Comparison of ENCODE assay signal across 15 cellular contexts in the genomic region with DNA sequence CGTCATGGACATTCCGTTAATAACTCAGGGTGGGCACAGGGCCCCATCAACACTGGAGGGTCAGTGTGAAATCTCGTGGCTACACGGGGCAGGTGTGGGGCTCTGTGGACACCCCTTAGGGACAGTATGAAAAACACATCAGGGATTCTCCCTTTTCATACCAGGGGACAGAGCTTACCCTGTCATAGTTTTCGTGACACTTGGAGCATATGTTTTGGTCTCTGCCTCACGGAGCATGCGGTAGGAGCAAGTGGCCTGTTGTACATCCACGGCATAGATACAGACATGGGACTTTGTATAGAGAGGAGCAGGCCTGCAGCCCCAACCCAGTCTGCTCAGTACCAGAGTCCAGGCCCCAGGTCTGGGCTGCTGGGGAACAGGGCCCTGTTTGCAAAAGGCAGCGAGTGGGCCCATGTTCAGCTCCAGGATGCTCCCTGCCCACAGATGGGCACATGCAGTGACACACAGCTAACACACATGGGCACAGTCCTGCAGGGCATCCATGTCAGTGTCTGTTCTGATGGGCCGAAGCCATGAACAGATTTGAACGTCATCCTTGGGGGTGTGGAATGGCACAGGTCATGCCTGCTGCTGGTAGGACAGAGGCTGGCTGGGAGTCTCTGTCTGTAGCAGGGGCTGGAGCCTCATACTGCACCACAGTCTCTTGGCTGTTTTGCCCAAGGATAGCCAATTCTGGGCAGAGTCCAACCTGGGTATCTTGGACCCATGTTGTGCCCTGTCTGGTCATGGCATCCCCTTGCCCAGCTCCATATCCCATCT. TPM values are rescaled to one million over a fixed set of nuclear protein-coding genes. Genes with fewer than 3 reads are reported as not detected.
"Had no signal": no experiment of that assay in that cellular context is flagged by ENCODE, and none has a peak within 500 bp of the region (broad histone marks: within the 10 kb centered on the region; RNA-seq: fewer than 3 reads in every experiment).

No MANE protein-coding gene starts in this region.

RNA-seq across cellular contexts. Expression of gene DEFB131A, which starts 50.2 kb away (rescaled TPM):
- total RNA-seq: stomach, subcutaneous adipose tissue, suprapubic skin, temporal lobe, testis, thoracic aorta, thyroid gland, tibial nerve, transverse colon, upper lobe of left lung, upper lobe of right lung, ureter, urinary bladder, uterus, vagina had no signal
